In genomic region chr14:74610866-74611671, GRCh38 we compare ENCODE assay signal across 8 cellular contexts. TPM values are rescaled to one million over a fixed set of nuclear protein-coding genes. Genes with fewer than 3 reads are reported as not detected.
A peak's percentile ranks its signal among the peaks of the same experiment; 100 is the strongest.
DNase-seq lines count a peak whose midpoint lies in the region; ATAC-seq, FAIRE-seq and TF ChIP-seq lines count a peak whose summit lies in the region.

No MANE protein-coding gene starts in this region.

- DNase-seq in H7 = peak; percentile 68
- peak; percentile 37 for DNase-seq in amniotic epithelial cell (ENCODE audit: low read depth)
- DNase-seq in gastrocnemius medialis = no peak
- DNase-seq in NCI-H1105 (lab: John Stamatoyannopoulos, UW) = no peak
- no peak for DNase-seq in H54 (ENCODE audit: insufficient read length, low spot score)
- DNase-seq in RCC 7860 (ENCODE audit: low spot score) = no peak
- DNase-seq in 8988T = no peak

- H3K36me3 ChIP-seq in H7 (replicated peaks; ENCODE audit: control insufficient read depth, insufficient read depth, low read length) = no peaks in the 10 kb centered on the region
- no peaks in the 10 kb centered on the region for H3K36me3 ChIP-seq in gastrocnemius medialis

- FAIRE-seq in H54 (lab: Jason Lieb, UNC) (no peak), RCC 7860 (lab: Jason Lieb, UNC) (no peak)

- peaks cover 7 to 9% of the 10 kb centered on the region in 2 donors for H3K4me1 ChIP-seq in gastrocnemius medialis

- H3K27me3 ChIP-seq in H7 (ENCODE audit: control insufficient read depth, insufficient read depth, low read length) = peaks cover 34% of the 10 kb centered on the region
- H3K27me3 ChIP-seq in gastrocnemius medialis = peaks cover 16 to 33% (median 17%) of the 10 kb centered on the region in 3 donors

- peak overlapping the region; percentile 37 to 56 (median 50) for H3K27ac ChIP-seq in gastrocnemius medialis

- TF ChIP-seq CTCF in gastrocnemius medialis (IDR thresholded peaks at IDR 0.05 in 4 of 5, conservative IDR thresholded peaks at IDR 0.05 in 1 of 5) = no peak

- ATAC-seq in gastrocnemius medialis = no peak

- TF ChIP-seq POLR2A in gastrocnemius medialis (IDR thresholded peaks at IDR 0.05) = no peak
- no peak for TF ChIP-seq POLR2A in H54 (IDR thresholded peaks at IDR 0.05; ENCODE audit: low read depth, low read length)

- intact Hi-C loops in gastrocnemius medialis (cut with DNase I; ENCODE audit: low total_unique reads) = loop anchor here (5.0 kb wide), 2 partner anchors 64 to 249 kb away; no protein-coding TSS in a partner anchor

- in situ Hi-C loops in gastrocnemius medialis (cut with MboI; ENCODE audit: low sequenced_read_pairs in 4 of 4) = no loop called here

- H3K4me3 ChIP-seq in H7 (ENCODE audit: insufficient read depth, low read depth, low read length) = peak overlapping the region; percentile 55
- H3K4me3 ChIP-seq in iPS-11a (ENCODE audit: low read depth, low read length) = peak overlapping the region; percentile 41
- peak overlapping the region; percentile 61 to 96 (median 70) for H3K4me3 ChIP-seq in gastrocnemius medialis

- no peaks in the 10 kb centered on the region for H3K9me3 ChIP-seq in gastrocnemius medialis

RNA-seq across cellular contexts. Expression of gene LTBP2, which starts 1.0 kb away (rescaled TPM):
- total RNA-seq in H7 (2014; rRNA removed; shearing (Covaris generic)) = 1.3 and 2.0 TPM in 2 replicates
- total RNA-seq in gastrocnemius medialis = 10 to 100 TPM; 19.8 to 51.9 (median 28.8) TPM

Comparison
In these comparisons a context has a peak if more than half of its experiments do, and no peak if none do; other contexts are left out.
1. DNase-seq: peak in H7 (single experiment) and amniotic epithelial cell (single experiment); none in gastrocnemius medialis (0 of 2), NCI-H1105 (single experiment), H54 (single experiment), RCC 7860 (single experiment) and 8988T (single experiment).
2. Peak in every context shown above with its lines, with median percentiles within 50 percentile points of each other: H3K4me3 ChIP-seq.